Comparison of ENCODE assay signal across 13 cellular contexts in genomic region chr14:74593241-74593985, GRCh38. TPM values are rescaled to one million over a fixed set of nuclear protein-coding genes. Genes with fewer than 3 reads are reported as not detected.
DNase-seq lines count a peak whose midpoint lies in the region; ATAC-seq and TF ChIP-seq lines count a peak whose summit lies in the region.
"Had no signal": no experiment of that assay in that cellular context is flagged by ENCODE, and none has a peak within 500 bp of the region (broad histone marks: within the 10 kb centered on the region; RNA-seq: fewer than 3 reads in every experiment).

No MANE protein-coding gene starts in this region.

- POLR2A ChIA-PET in SK-N-SH (lab: Yijun Ruan, JAX), result no interaction called here
- POLR2A ChIA-PET in CD4-positive, alpha-beta T cell (lab: Charles Lee), result no interaction called here

- no peak overlapping the region for H2AFZ ChIP-seq in SK-N-SH (ENCODE audit: low read depth)

- no peaks in the 10 kb centered on the region for H3K9me3 Mint-ChIP-seq in nephron
- H3K9me3 Mint-ChIP-seq in CD4-positive, alpha-beta T cell, result no peaks in the 10 kb centered on the region
- H3K9me3 Mint-ChIP-seq: activated naive CD4-positive, alpha-beta T cell treated with anti-CD3 and anti-CD28 coated beads, Interleukin-2, amount 50 U/mL, for 72 hours had no signal

- intact Hi-C loops in vagina (cut with DNase I), result no loop called here
- intact Hi-C loops in CD4-positive, alpha-beta T cell (cut with DNase I, micrococcal nuclease), result no loop called here

- no peak for TF ChIP-seq EP300 in SK-N-SH (IDR thresholded peaks at IDR 0.05; ENCODE audit: borderline replicate concordance in 1 of 2, low read depth in 1 of 2, low read length in 1 of 2)

- H3K4me1 Mint-ChIP-seq in nephron, result peaks cover 44% of the 10 kb centered on the region
- H3K4me1 Mint-ChIP-seq in CD4-positive, alpha-beta T cell (ENCODE audit: low read depth), result no peaks in the 10 kb centered on the region

- H3K36me3 ChIP-seq in SK-N-SH (replicated peaks in 1 of 2; ENCODE audit: control insufficient read depth in 1 of 2, insufficient read depth in 2 of 2, low read length in 1 of 2) (peaks cover 2 to 12% of the 10 kb centered on the region in 2 experiments), vagina (no peaks in the 10 kb centered on the region)

- no peak for TF ChIP-seq POLR2A in vagina (IDR thresholded peaks at IDR 0.05)

- H3K27me3 ChIP-seq in SK-N-SH (ENCODE audit: insufficient read depth) (no peaks in the 10 kb centered on the region), vagina (no peaks in the 10 kb centered on the region)
- H3K27me3 ChIP-seq in CD4-positive, alpha-beta T cell (ENCODE audit: control insufficient read depth, insufficient read depth, low read length), result no peaks in the 10 kb centered on the region

- WGBS in SK-N-SH (ENCODE audit: low lambda C conversion rate), result 91% methylated on average over 10 of the region's 12 CpGs

- TF ChIP-seq RAD21 in SK-N-SH (IDR thresholded peaks at IDR 0.05; ENCODE audit: low read length), result no peak

- ATAC-seq in SK-N-SH treated with all-trans-retinoic acid at 6 μM for 48 hours, result no peak
- no peak for ATAC-seq in CD4-positive, alpha-beta T cell (ENCODE audit: poor library complexity)
- ATAC-seq: activated naive CD4-positive, alpha-beta T cell treated with anti-CD3 and anti-CD28 coated beads, Interleukin-2, amount 50 U/mL, for 72 hours had no signal

- CTCF ChIA-PET in SK-N-SH (lab: Yijun Ruan, JAX), result interaction anchor here (0.8 to 3.3 kb wide), 6 partner anchors 10 to 92 kb away, joined by 3 to 20 read pairs (median 8); partner anchors contain the start of gene LTBP2
- CTCF ChIA-PET in CD4-positive, alpha-beta T cell (lab: Charles Lee), result interaction anchor here (1.3 kb wide), 1 partner anchor 15 kb away, joined by 4 read pairs; no protein-coding TSS in a partner anchor

- H3K79me2 ChIP-seq in SK-N-SH (ENCODE audit: insufficient read depth), result peaks cover 100% of the 10 kb centered on the region

- no peaks in the 10 kb centered on the region for H3K9me2 ChIP-seq in SK-N-SH

- H3K4me1 ChIP-seq in SK-N-SH (ENCODE audit: control insufficient read depth in 1 of 2, insufficient read depth in 2 of 2, low read depth in 1 of 2, low read length in 1 of 2), result peaks cover 34 to 45% of the 10 kb centered on the region in 2 experiments; a peak in 2 of 4 replicates
- peaks cover 84% of the 10 kb centered on the region for H3K4me1 ChIP-seq in vagina

- TF ChIP-seq CTCF in SK-N-SH (IDR thresholded peaks at IDR 0.05), result no peak
- TF ChIP-seq CTCF in fibroblast of pulmonary artery (IDR thresholded peaks at IDR 0.05; ENCODE audit: low read length, missing control alignments), result no peak
- no peak for TF ChIP-seq CTCF in nephron (IDR thresholded peaks at IDR 0.05; ENCODE audit: unreplicated experiment in 3 of 3)
- TF ChIP-seq CTCF in vagina (IDR thresholded peaks at IDR 0.05), result no peak
- no peak for TF ChIP-seq CTCF in GM13976 (IDR thresholded peaks at IDR 0.05; ENCODE audit: borderline replicate concordance, control extremely low read depth, extremely low read depth, insufficient read depth, missing control alignments)
- no peak for TF ChIP-seq CTCF in CD4-positive, alpha-beta T cell (IDR thresholded peaks at IDR 0.05)

- H4K20me1 ChIP-seq in SK-N-SH (ENCODE audit: insufficient read depth), result peaks cover 16% of the 10 kb centered on the region

- no peak overlapping the region for H3K4me3 Mint-ChIP-seq in nephron
- H3K4me3 Mint-ChIP-seq in CD4-positive, alpha-beta T cell, result no peak overlapping the region

- DNase-seq in SK-N-SH, result no peak
- DNase-seq in fibroblast of pulmonary artery (ENCODE audit: low read depth), result peak; percentile 56
- no peak for DNase-seq in vagina (ENCODE audit: extremely low spot score in 2 of 2)
- no peak for DNase-seq in GM13976 (ENCODE audit: low spot score)
- no peak for DNase-seq in retina
- DNase-seq in CD4-positive, alpha-beta T cell, result no peak
- DNase-seq: 8988T; activated CD4-positive, CD25-positive, alpha-beta regulatory T cell treated with anti-CD3 and anti-CD28 coated beads, Interleukin-2, amount 50 U/mL, for 72 hours; erythroblast; NCI-H187 had no signal

- no peak overlapping the region for H3K9ac ChIP-seq in SK-N-SH

- no peaks in the 10 kb centered on the region for H3K27me3 Mint-ChIP-seq in nephron (ENCODE audit: low read depth)
- H3K27me3 Mint-ChIP-seq in CD4-positive, alpha-beta T cell, result no peaks in the 10 kb centered on the region

- in situ Hi-C loops in GM13976 (cut with MboI; ENCODE audit: low sequenced_read_pairs, unreplicated experiment), result no loop called here

- peak overlapping the region in 2 of 3 experiments; percentile 42 to 45 for H3K27ac Mint-ChIP-seq in nephron
- H3K27ac Mint-ChIP-seq in CD4-positive, alpha-beta T cell, result no peak overlapping the region
- H3K27ac Mint-ChIP-seq: activated naive CD4-positive, alpha-beta T cell treated with anti-CD3 and anti-CD28 coated beads, Interleukin-2, amount 50 U/mL, for 72 hours had no signal

- H3F3A ChIP-seq in SK-N-SH (replicated peaks; ENCODE audit: insufficient read depth), result peaks cover 28% of the 10 kb centered on the region

- H3K9me3 ChIP-seq in SK-N-SH (no peaks in the 10 kb centered on the region), vagina (no peaks in the 10 kb centered on the region)
- H3K9me3 ChIP-seq in CD4-positive, alpha-beta T cell (ENCODE audit: control insufficient read depth, low read length), result no peaks in the 10 kb centered on the region

- H3K4me3 ChIP-seq in SK-N-SH (ENCODE audit: low read depth in 2 of 2, low read length in 1 of 2) (no peak overlapping the region), fibroblast of pulmonary artery (replicated peaks; ENCODE audit: low read depth, low read length) (no peak overlapping the region), vagina (no peak overlapping the region)

- H3K4me2 ChIP-seq in SK-N-SH, result peak overlapping the region; percentile 80; the same call in 1 of the 2 replicates

- peak overlapping the region; percentile 88 to 93 for H3K27ac ChIP-seq in SK-N-SH (ENCODE audit: low read depth in 2 of 2, low read length in 1 of 2)
- peak overlapping the region; percentile 86 for H3K27ac ChIP-seq in vagina
- H3K27ac ChIP-seq in CD4-positive, alpha-beta T cell (ENCODE audit: low read depth, low read length), result no peak overlapping the region

- H3K36me3 Mint-ChIP-seq in nephron (ENCODE audit: low read depth), result no peaks in the 10 kb centered on the region
- H3K36me3 Mint-ChIP-seq in CD4-positive, alpha-beta T cell (ENCODE audit: low read depth), result no peaks in the 10 kb centered on the region
- H3K36me3 Mint-ChIP-seq: activated naive CD4-positive, alpha-beta T cell treated with anti-CD3 and anti-CD28 coated beads, Interleukin-2, amount 50 U/mL, for 72 hours had no signal

TF ChIP-seq in SK-N-SH, 30 proteins besides CTCF, POLR2A, EP300 and RAD21:
- TF ChIP-seq SMC3 (IDR thresholded peaks at IDR 0.05; ENCODE audit: low read depth, low read length) (no peak), TCF12 (IDR thresholded peaks at IDR 0.05) (peak; percentile 8; the same call in 1 of the 2 replicates)

TF ChIP-seq in SK-N-SH treated with all-trans-retinoic acid at 6 μM for 48 hours, 23 proteins besides CTCF, POLR2A, EP300 and RAD21:
- no peak for TF ChIP-seq CSDC2 (CRISPR knock-in tag; IDR thresholded peaks at IDR 0.05)
- TF ChIP-seq GLIS3 (CRISPR knock-in tag; IDR thresholded peaks at IDR 0.05), result no peak
- no peak for TF ChIP-seq TOX (CRISPR knock-in tag; IDR thresholded peaks at IDR 0.05; ENCODE audit: borderline replicate concordance)

RNA-seq across cellular contexts. Expression of gene LTBP2, which starts 18.6 kb away (rescaled TPM):
- 34.4 and 58.8 TPM in 2 replicates for polyA plus RNA-seq in SK-N-SH (2012; rRNA removed)
- polyA plus RNA-seq in SK-N-SH (2012; cell fraction: cytosol; rRNA removed), result 30.9 and 41.3 TPM in 2 replicates
- polyA plus RNA-seq in SK-N-SH (2012; cell fraction: nucleus; rRNA removed), result 136 and 138 TPM in 2 replicates
- total RNA-seq in vagina, result 52.5 TPM
- total RNA-seq in CD4-positive, alpha-beta T cell, result under 1 TPM; 0.45 to 0.47 TPM

Comparison
In these comparisons a context has a peak if more than half of its experiments do, and no peak if none do; other contexts are left out.
1. RNA of gene LTBP2, which starts 18.6 kb away (total RNA-seq): 52.5 TPM in vagina (single experiment); 0.45 to 0.47 TPM in CD4-positive, alpha-beta T cell; every median in the first group is over 10 times any median in the second.